Comparison of ENCODE assay signal across 8 cellular contexts in the genomic region with DNA sequence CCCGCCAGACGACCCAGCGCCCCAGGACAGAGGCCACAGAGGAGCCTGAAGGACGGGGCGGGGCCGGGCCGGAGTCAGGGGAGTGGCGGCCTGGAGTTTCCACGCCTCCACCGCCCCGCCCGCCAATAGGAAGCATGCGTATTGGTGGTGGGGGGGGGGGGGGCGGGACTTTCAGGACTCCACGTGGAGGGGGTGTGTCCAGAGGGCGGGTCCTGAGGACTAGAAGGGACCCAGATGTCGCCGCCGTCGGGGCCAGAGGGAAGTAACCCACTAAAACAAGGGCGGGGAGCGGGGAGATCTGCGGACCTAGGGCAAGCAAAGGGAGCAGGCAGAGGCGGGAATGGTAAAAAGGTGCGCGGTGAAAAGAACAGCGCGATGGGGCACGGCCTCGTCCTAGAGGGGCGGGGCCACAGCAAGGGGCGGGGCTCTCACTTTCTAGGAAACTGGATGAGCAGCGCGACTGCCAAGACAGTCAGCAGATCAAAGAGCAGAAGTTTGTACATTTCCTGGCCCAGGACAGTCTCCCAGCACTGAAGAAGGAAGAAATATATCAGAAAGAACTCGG. TPM values are rescaled to one million over a fixed set of nuclear protein-coding genes. Genes with fewer than 3 reads are reported as not detected.
A peak's percentile ranks its signal among the peaks of the same experiment; 100 is the strongest.
DNase-seq lines count a peak whose midpoint lies in the region; ATAC-seq and TF ChIP-seq lines count a peak whose summit lies in the region.

No MANE protein-coding gene starts in this region.

- no peak for TF ChIP-seq CTCF in left ventricle myocardium inferior (IDR thresholded peaks at IDR 0.05; ENCODE audit: borderline replicate concordance)

- peak overlapping the region; percentile 77 for H3K4me3 Mint-ChIP-seq in activated naive CD8-positive, alpha-beta T cell treated with anti-CD3 and anti-CD28 coated beads for 36 hours

- DNase-seq in Ammon's horn (ENCODE audit: low spot score) (peak; percentile 61), SW 1271 (lab: John Stamatoyannopoulos, UW) (peak; percentile 61 to 64), left ventricle myocardium inferior (peak; percentile 84), retina (peak; percentile 61), aorta (peak; percentile 89 to 91)
- peak; percentile 76 for DNase-seq in activated naive CD8-positive, alpha-beta T cell treated with anti-CD3 and anti-CD28 coated beads for 36 hours

- H3K27ac Mint-ChIP-seq in activated naive CD8-positive, alpha-beta T cell treated with anti-CD3 and anti-CD28 coated beads for 36 hours = no peak overlapping the region

- no peaks in the 10 kb centered on the region for H3K36me3 Mint-ChIP-seq in activated naive CD8-positive, alpha-beta T cell treated with anti-CD3 and anti-CD28 coated beads for 36 hours

- H3K27me3 ChIP-seq in HUES48 (ENCODE audit: control insufficient read depth, insufficient read depth, low read length) (peaks cover 6% of the 10 kb centered on the region), left ventricle myocardium inferior (ENCODE audit: low read depth) (peaks cover 33% of the 10 kb centered on the region), aorta (ENCODE audit: control insufficient read depth in 1 of 2, insufficient read depth in 2 of 2, low read length in 1 of 2) (no peaks in the 10 kb centered on the region)

- intact Hi-C loops in left ventricle myocardium inferior (cut with micrococcal nuclease) (no loop called here), aorta (cut with DNase I) (no loop called here)

- H3K27ac ChIP-seq in HUES48 (ENCODE audit: low read depth, low read length) = no peak overlapping the region
- no peak overlapping the region for H3K27ac ChIP-seq in left ventricle myocardium inferior (replicated peaks)
- H3K27ac ChIP-seq in aorta (ENCODE audit: low read depth in 1 of 2, low read length in 2 of 2) = no peak overlapping the region

- no peaks in the 10 kb centered on the region for H3K9me3 Mint-ChIP-seq in activated naive CD8-positive, alpha-beta T cell treated with anti-CD3 and anti-CD28 coated beads for 36 hours

- H3K9ac ChIP-seq in HUES48 (ENCODE audit: low read depth, low read length) = no peak overlapping the region

- ATAC-seq in aorta (ENCODE audit: low FRiP score) (peak; percentile 40), GM21717 (IDR thresholded peaks at IDR 0.05; ENCODE audit: unreplicated experiment) (no peak)

- H3K4me1 Mint-ChIP-seq in activated naive CD8-positive, alpha-beta T cell treated with anti-CD3 and anti-CD28 coated beads for 36 hours = peaks cover 32% of the 10 kb centered on the region

- peak overlapping the region; percentile 74 for H3K4me3 ChIP-seq in HUES48 (ENCODE audit: low read depth, low read length)
- peak overlapping the region; percentile 61 for H3K4me3 ChIP-seq in left ventricle myocardium inferior
- no peak overlapping the region for H3K4me3 ChIP-seq in aorta (ENCODE audit: low read length in 2 of 2)

- H3K36me3 ChIP-seq in HUES48 (ENCODE audit: control insufficient read depth, insufficient read depth, low read length) (peaks cover 5% of the 10 kb centered on the region), left ventricle myocardium inferior (peaks cover 9% of the 10 kb centered on the region), aorta (ENCODE audit: control insufficient read depth in 1 of 2, insufficient read depth in 2 of 2, low read length in 1 of 2) (no peaks in the 10 kb centered on the region)

- 7 to 10% methylated on average over 28 to 35 of the region's 35 CpGs for WGBS in aorta, 2 donors

- H3K27me3 Mint-ChIP-seq in activated naive CD8-positive, alpha-beta T cell treated with anti-CD3 and anti-CD28 coated beads for 36 hours = peaks cover 38% of the 10 kb centered on the region

- H3K9me3 ChIP-seq in HUES48 (ENCODE audit: control insufficient read depth, insufficient read depth, low read length) = no peaks in the 10 kb centered on the region
- no peaks in the 10 kb centered on the region for H3K9me3 ChIP-seq in left ventricle myocardium inferior (replicated peaks)
- H3K9me3 ChIP-seq in aorta (ENCODE audit: control insufficient read depth, low read length) = no peaks in the 10 kb centered on the region

- H3K4me1 ChIP-seq in HUES48 (ENCODE audit: control insufficient read depth, insufficient read depth, low read length) = peaks cover 14% of the 10 kb centered on the region; the same call in 1 of the 2 replicates
- H3K4me1 ChIP-seq in left ventricle myocardium inferior = peaks cover 42% of the 10 kb centered on the region
- H3K4me1 ChIP-seq in aorta (ENCODE audit: control insufficient read depth in 1 of 2, insufficient read depth in 2 of 2, low read length in 2 of 2) = no peaks in the 10 kb centered on the region

RNA-seq across cellular contexts. Expression of a gene that starts 2.8 kb away (rescaled TPM):
- 1 to 10 TPM; 3.2 to 4.1 TPM for total RNA-seq in activated naive CD8-positive, alpha-beta T cell treated with anti-CD3 and anti-CD28 coated beads for 36 hours
- 7.3 TPM for total RNA-seq in left ventricle myocardium inferior
- 1 to 10 TPM; 5.7 to 6.0 TPM for total RNA-seq in aorta
- polyA plus RNA-seq in aorta = 10 to 100 TPM in 1 of 2 donors, 1 to 10 TPM in 1; 7.5 to 10.1 TPM

RNA-seq across cellular contexts. Expression of a gene that starts 10.6 kb away (rescaled TPM):
- not detected for total RNA-seq in activated naive CD8-positive, alpha-beta T cell treated with anti-CD3 and anti-CD28 coated beads for 36 hours
- 2.2 TPM for total RNA-seq in left ventricle myocardium inferior
- 1 to 10 TPM; 1.2 to 7.4 TPM for total RNA-seq in aorta
- polyA plus RNA-seq in aorta = 10 to 100 TPM in 1 of 2 donors, under 1 TPM in 1; 0.08 to 15.8 TPM

RNA-seq across cellular contexts. Expression of a gene that starts 24.8 kb away (rescaled TPM):
- 10 to 100 TPM; 59.0 to 62.1 TPM for total RNA-seq in activated naive CD8-positive, alpha-beta T cell treated with anti-CD3 and anti-CD28 coated beads for 36 hours
- total RNA-seq in left ventricle myocardium inferior (19.5 TPM), aorta (10 to 100 TPM; 33.5 to 35.9 TPM)
- 10 to 100 TPM; 10.4 to 54.4 TPM for polyA plus RNA-seq in aorta

RNA-seq across cellular contexts. Expression of a gene that starts 27.1 kb away (rescaled TPM):
- total RNA-seq in activated naive CD8-positive, alpha-beta T cell treated with anti-CD3 and anti-CD28 coated beads for 36 hours = 10 to 100 TPM; 57.0 to 57.1 TPM
- total RNA-seq in left ventricle myocardium inferior (12.2 TPM), aorta (10 to 100 TPM; 31.3 to 40.7 TPM)
- polyA plus RNA-seq in aorta = 10 to 100 TPM; 11.9 to 22.0 TPM

RNA-seq across cellular contexts. Expression of a gene that starts 28.8 kb away (rescaled TPM):
- total RNA-seq in activated naive CD8-positive, alpha-beta T cell treated with anti-CD3 and anti-CD28 coated beads for 36 hours = 10 to 100 TPM; 15.5 to 16.4 TPM
- total RNA-seq in left ventricle myocardium inferior = 16.2 TPM
- 10 to 100 TPM; 24.6 to 28.1 TPM for total RNA-seq in aorta
- polyA plus RNA-seq in aorta = 10 to 100 TPM; 21.5 to 46.3 TPM

Comparison
In these comparisons a context has a peak if more than half of its experiments do, and no peak if none do; other contexts are left out.
1. H3K4me3 ChIP-seq: peak in HUES48 (single experiment) and left ventricle myocardium inferior (single experiment); none in aorta (0 of 2).
2. Peak in every context shown above with its lines, with median percentiles within 50 percentile points of each other: DNase-seq.